Comparison of ENCODE assay signal across 8 cellular contexts in genomic region chr3:125055913-125056705, GRCh38. TPM values are rescaled to one million over a fixed set of nuclear protein-coding genes. Genes with fewer than 3 reads are reported as not detected.
DNase-seq lines count a peak whose midpoint lies in the region.

HEG1 (minus strand) TSS chr3:125055997; CDS start chr3:125055890, 107 bp downstream.

- H3K4me3 ChIP-seq in H7 (ENCODE audit: insufficient read depth, low read depth, low read length) = peak within 1 kb of the TSS; percentile 66

- H3K27me3 ChIP-seq in H7 (ENCODE audit: control insufficient read depth, insufficient read depth, low read length) = peaks cover 18% of the 10 kb centered on the region; the same call in 1 of the 2 replicates

- H3K36me3 ChIP-seq in H7 (replicated peaks; ENCODE audit: control insufficient read depth, insufficient read depth, low read length) = no peaks in the 10 kb centered on the region

- DNase-seq in GM03348 (ENCODE audit: low spot score) (peak; percentile 95), H7 (peak; percentile 97), NAMALWA (ENCODE audit: low spot score) (peak; percentile 75), cerebellar cortex (ENCODE audit: low spot score) (peak; percentile 19), kidney glomerular epithelial cell (lab: John Stamatoyannopoulos, UW) (peak; percentile 55), SHP77 treated with DMSO at 0.1 percent for 48 hours (lab: John Stamatoyannopoulos, UW) (no peak)
- DNase-seq in activated CD4-positive, alpha-beta T cell treated with anti-CD3 and anti-CD28 coated beads for 1 hour = peak; percentile 63
- DNase-seq in stimulated activated CD4-positive, alpha-beta T cell treated with anti-CD3 and anti-CD28 coated beads, Interleukin-1b, Interleukin-23, amount 100 ng/mL, for 1 hour (ENCODE audit: low read depth in 2 of 2) = peak; percentile 34 to 57

RNA-seq across cellular contexts. Expression of gene HEG1, which starts in this region (rescaled TPM):
- total RNA-seq in H7 (2014; rRNA removed; shearing (Covaris generic)) = 18.0 and 21.1 TPM in 2 replicates
